Comparison of ENCODE assay signal across 17 cellular contexts in genomic region chr5:759781-760362, GRCh38. TPM values are rescaled to one million over a fixed set of nuclear protein-coding genes. Genes with fewer than 3 reads are reported as not detected.
DNase-seq lines count a peak whose midpoint lies in the region; ATAC-seq and TF ChIP-seq lines count a peak whose summit lies in the region.
"Had no signal": no experiment of that assay in that cellular context is flagged by ENCODE, and none has a peak within 500 bp of the region (broad histone marks: within the 10 kb centered on the region; RNA-seq: fewer than 3 reads in every experiment).

No MANE protein-coding gene starts in this region.

- H3K36me3 ChIP-seq in HEK293 (ENCODE audit: control insufficient read depth in 2 of 2, insufficient read depth in 1 of 2, low read length in 2 of 2) (no peaks in the 10 kb centered on the region), left ventricle myocardium inferior (peaks cover 6% of the 10 kb centered on the region), rectal smooth muscle tissue (ENCODE audit: control insufficient read depth, insufficient read depth, low read length) (no peaks in the 10 kb centered on the region)

- no peaks in the 10 kb centered on the region for H3K9me3 Mint-ChIP-seq in activated CD4-positive, alpha-beta memory T cell treated with anti-CD3 and anti-CD28 coated beads, Interleukin-2, amount 10 ng/mL, durations not matched to agents 7 days and 5 days
- no peaks in the 10 kb centered on the region for H3K9me3 Mint-ChIP-seq in activated CD4-positive, alpha-beta memory T cell treated with anti-CD3 and anti-CD28 coated beads for 36 hours

- H3K4me1 ChIP-seq in HEK293 (ENCODE audit: control insufficient read depth, insufficient read depth, low read length) (no peaks in the 10 kb centered on the region), left ventricle myocardium inferior (peaks cover 59% of the 10 kb centered on the region), rectal smooth muscle tissue (ENCODE audit: control insufficient read depth, insufficient read depth, low read length) (peaks cover 25% of the 10 kb centered on the region)

- no peaks in the 10 kb centered on the region for H3K36me3 Mint-ChIP-seq in activated CD4-positive, alpha-beta memory T cell treated with anti-CD3 and anti-CD28 coated beads, Interleukin-2, amount 10 ng/mL, durations not matched to agents 7 days and 5 days (ENCODE audit: low read depth)
- no peaks in the 10 kb centered on the region for H3K36me3 Mint-ChIP-seq in activated CD4-positive, alpha-beta memory T cell treated with anti-CD3 and anti-CD28 coated beads for 36 hours
- H3K36me3 Mint-ChIP-seq: naive B cell had no signal

- no peak for TF ChIP-seq CTCF in HEK293 (tag by site-specific recombination; IDR thresholded peaks at IDR 0.05)
- no peak for TF ChIP-seq CTCF in left ventricle myocardium inferior (IDR thresholded peaks at IDR 0.05; ENCODE audit: borderline replicate concordance)

- H3K9me3 ChIP-seq in HEK293 (ENCODE audit: control insufficient read depth, insufficient read depth, low read depth, low read length) (no peaks in the 10 kb centered on the region), left ventricle myocardium inferior (replicated peaks) (no peaks in the 10 kb centered on the region)

- CTCF ChIA-PET in activated CD4-positive, alpha-beta memory T cell treated with anti-CD3 and anti-CD28 coated beads, Interleukin-2, amount 10 ng/mL, durations not matched to agents 7 days and 5 days (lab: Charles Lee), result no interaction called here
- CTCF ChIA-PET in activated CD4-positive, alpha-beta memory T cell treated with anti-CD3 and anti-CD28 coated beads for 36 hours (lab: Charles Lee), result no interaction called here
- CTCF ChIA-PET in HEK293 (lab: Yijun Ruan, JAX), result no interaction called here

- H3K4me1 Mint-ChIP-seq in activated CD4-positive, alpha-beta memory T cell treated with anti-CD3 and anti-CD28 coated beads, Interleukin-2, amount 10 ng/mL, durations not matched to agents 7 days and 5 days, result peaks cover 17% of the 10 kb centered on the region
- peaks cover 19% of the 10 kb centered on the region for H3K4me1 Mint-ChIP-seq in activated CD4-positive, alpha-beta memory T cell treated with anti-CD3 and anti-CD28 coated beads for 36 hours (ENCODE audit: low read depth)

- intact Hi-C loops in activated CD4-positive, alpha-beta memory T cell treated with anti-CD3 and anti-CD28 coated beads for 36 hours (cut with micrococcal nuclease), result loop anchor here (2.0 kb wide), 1 partner anchor 87 kb away; no protein-coding TSS in a partner anchor
- intact Hi-C loops in left ventricle myocardium inferior (cut with micrococcal nuclease), result no loop called here

- H3K27me3 ChIP-seq in left ventricle myocardium inferior (ENCODE audit: low read depth), result no peaks in the 10 kb centered on the region
- H3K27me3 ChIP-seq in rectal smooth muscle tissue (ENCODE audit: control insufficient read depth, insufficient read depth, low read length), result no peaks in the 10 kb centered on the region

- POLR2A ChIA-PET in activated CD4-positive, alpha-beta memory T cell treated with anti-CD3 and anti-CD28 coated beads, Interleukin-2, amount 10 ng/mL, durations not matched to agents 7 days and 5 days (lab: Charles Lee), result no interaction called here
- POLR2A ChIA-PET in activated CD4-positive, alpha-beta memory T cell treated with anti-CD3 and anti-CD28 coated beads for 36 hours (lab: Charles Lee), result no interaction called here
- POLR2A ChIA-PET in HEK293 (lab: Yijun Ruan, JAX), result no interaction called here

- H3K4me3 Mint-ChIP-seq in activated CD4-positive, alpha-beta memory T cell treated with anti-CD3 and anti-CD28 coated beads, Interleukin-2, amount 10 ng/mL, durations not matched to agents 7 days and 5 days, result no peak overlapping the region
- no peak overlapping the region for H3K4me3 Mint-ChIP-seq in activated CD4-positive, alpha-beta memory T cell treated with anti-CD3 and anti-CD28 coated beads for 36 hours
- H3K4me3 Mint-ChIP-seq: naive B cell had no signal

- no peak overlapping the region for H3K27ac Mint-ChIP-seq in activated CD4-positive, alpha-beta memory T cell treated with anti-CD3 and anti-CD28 coated beads, Interleukin-2, amount 10 ng/mL, durations not matched to agents 7 days and 5 days
- no peak overlapping the region for H3K27ac Mint-ChIP-seq in activated CD4-positive, alpha-beta memory T cell treated with anti-CD3 and anti-CD28 coated beads for 36 hours
- H3K27ac Mint-ChIP-seq: naive B cell had no signal

- DNase-seq in activated CD4-positive, alpha-beta memory T cell treated with anti-CD3 and anti-CD28 coated beads, Interleukin-2, amount 10 ng/mL, durations not matched to agents 7 days and 5 days, result peak; percentile 14
- no peak for DNase-seq in activated CD4-positive, alpha-beta memory T cell treated with anti-CD3 and anti-CD28 coated beads for 36 hours
- DNase-seq in left ventricle myocardium inferior, result peak; percentile 15
- no peak for DNase-seq in foreskin melanocyte
- no peak for DNase-seq in NCI-H2227 (lab: John Stamatoyannopoulos, UW; ENCODE audit: unreplicated experiment)
- DNase-seq: amygdala, DMS 273 treated with DMSO at 0.1 percent for 48 hours, KG1, naive B cell, NCI-H1694, NCI-H524 treated with DMSO at 0.1 percent for 48 hours had no signal

- no peak overlapping the region for H3K9ac ChIP-seq in rectal smooth muscle tissue (ENCODE audit: low read length)

- no peak for ATAC-seq in HG02610 (IDR thresholded peaks at IDR 0.05; ENCODE audit: unreplicated experiment)

- no peak overlapping the region for H3K27ac ChIP-seq in HEK293 (ENCODE audit: extremely low read depth, low read depth, low read length)
- H3K27ac ChIP-seq in left ventricle myocardium inferior (replicated peaks), result peak overlapping the region; percentile 96
- peak overlapping the region; percentile 45 for H3K27ac ChIP-seq in rectal smooth muscle tissue (ENCODE audit: low read depth, low read length)

- H3K27me3 Mint-ChIP-seq in activated CD4-positive, alpha-beta memory T cell treated with anti-CD3 and anti-CD28 coated beads, Interleukin-2, amount 10 ng/mL, durations not matched to agents 7 days and 5 days, result no peaks in the 10 kb centered on the region
- no peaks in the 10 kb centered on the region for H3K27me3 Mint-ChIP-seq in activated CD4-positive, alpha-beta memory T cell treated with anti-CD3 and anti-CD28 coated beads for 36 hours

- H3K4me3 ChIP-seq in HEK293 (ENCODE audit: low read depth, low read length) (no peak overlapping the region), left ventricle myocardium inferior (peak overlapping the region; percentile 52), rectal smooth muscle tissue (ENCODE audit: low read length) (no peak overlapping the region)
- H3K4me3 ChIP-seq: skin epidermis had no signal

TF ChIP-seq in HEK293, 187 proteins besides CTCF, POLR2A, EP300 and RAD21:
- no peak for TF ChIP-seq ZNF248 (tag by site-specific recombination; IDR thresholded peaks at IDR 0.05)
- TF ChIP-seq BCL11B (tag by site-specific recombination; IDR thresholded peaks at IDR 0.05; ENCODE audit: low read depth), result peak; percentile 27; the same call in 1 of the 2 replicates

RNA-seq across cellular contexts. Expression of gene ZDHHC11B, which starts 24.7 kb away (rescaled TPM):
- not detected for total RNA-seq in activated CD4-positive, alpha-beta memory T cell treated with anti-CD3 and anti-CD28 coated beads, Interleukin-2, amount 10 ng/mL, durations not matched to agents 7 days and 5 days
- total RNA-seq in activated CD4-positive, alpha-beta memory T cell treated with anti-CD3 and anti-CD28 coated beads for 36 hours, result under 1 TPM; 0.34 to 0.67 TPM
- total RNA-seq in left ventricle myocardium inferior, result 13.4 TPM
- total RNA-seq: dermis microvascular lymphatic vessel endothelial cell, fibroblast of villous mesenchyme had no signal

Comparison
In these comparisons a context has a peak if more than half of its experiments do, and no peak if none do; other contexts are left out.
1. DNase-seq: peak in activated CD4-positive, alpha-beta memory T cell treated with anti-CD3 and anti-CD28 coated beads, Interleukin-2, amount 10 ng/mL, durations not matched to agents 7 days and 5 days (single experiment) and left ventricle myocardium inferior (single experiment); none in activated CD4-positive, alpha-beta memory T cell treated with anti-CD3 and anti-CD28 coated beads for 36 hours (single experiment), foreskin melanocyte (single experiment) and NCI-H2227 (single experiment).